Comparison of ENCODE assay signal across 8 cellular contexts in genomic region chr3:133038089-133038730, GRCh38. TPM values are rescaled to one million over a fixed set of nuclear protein-coding genes. Genes with fewer than 3 reads are reported as not detected.
A peak's percentile ranks its signal among the peaks of the same experiment; 100 is the strongest.
DNase-seq lines count a peak whose midpoint lies in the region; ATAC-seq and TF ChIP-seq lines count a peak whose summit lies in the region.

Gene TMEM108, plus strand, starts transcription at chr3:133038391.

- no peak for TF ChIP-seq EP300 in tibial nerve (IDR thresholded peaks at IDR 0.05)

- POLR2A ChIA-PET in naive thymus-derived CD4-positive, alpha-beta T cell (lab: Charles Lee) = no interaction called here

- H3K27me3 Mint-ChIP-seq in activated T-cell treated with anti-CD3 and anti-CD28 coated beads, Interleukin-2, amount 50 U/mL, for 4 hours (ENCODE audit: low read depth) = peaks cover 40% of the 10 kb centered on the region
- H3K27me3 Mint-ChIP-seq in naive thymus-derived CD4-positive, alpha-beta T cell = peaks cover 49 to 71% (median 64%) of the 10 kb centered on the region in 5 donors

- no peak within 1 kb of the TSS for H3K27ac ChIP-seq in naive thymus-derived CD4-positive, alpha-beta T cell (ENCODE audit: low read depth, low read length)
- peak within 1 kb of the TSS in 1 of 4 donors; percentile 29 for H3K27ac ChIP-seq in tibial nerve

- CTCF ChIA-PET in naive thymus-derived CD4-positive, alpha-beta T cell (lab: Charles Lee) = no interaction called here

- H3K27me3 ChIP-seq in naive thymus-derived CD4-positive, alpha-beta T cell (ENCODE audit: control insufficient read depth in 2 of 2, insufficient read depth in 2 of 2, low read length in 2 of 2) = peaks cover 0 to 6% of the 10 kb centered on the region in 2 donors
- H3K27me3 ChIP-seq in tibial nerve = peaks cover 0 to 22% of the 10 kb centered on the region in 2 donors

- H3K9me3 ChIP-seq in naive thymus-derived CD4-positive, alpha-beta T cell (ENCODE audit: control insufficient read depth in 2 of 3, low read length in 3 of 3) = no peaks in the 10 kb centered on the region
- no peaks in the 10 kb centered on the region for H3K9me3 ChIP-seq in tibial nerve

- no peaks in the 10 kb centered on the region for H3K36me3 Mint-ChIP-seq in activated T-cell treated with anti-CD3 and anti-CD28 coated beads, Interleukin-2, amount 50 U/mL, for 4 hours (ENCODE audit: insufficient read depth)
- peaks cover 0 to 5% (median 0%) of the 10 kb centered on the region in 5 donors for H3K36me3 Mint-ChIP-seq in naive thymus-derived CD4-positive, alpha-beta T cell

- H3K4me3 Mint-ChIP-seq in activated T-cell treated with anti-CD3 and anti-CD28 coated beads, Interleukin-2, amount 50 U/mL, for 4 hours = no peak within 1 kb of the TSS
- H3K4me3 Mint-ChIP-seq in naive thymus-derived CD4-positive, alpha-beta T cell = peak within 1 kb of the TSS; percentile 29 to 75 (median 50)

- TF ChIP-seq POLR2A in tibial nerve (IDR thresholded peaks at IDR 0.05) = no peak

- intact Hi-C loops in naive thymus-derived CD4-positive, alpha-beta T cell (cut with micrococcal nuclease) = loop anchor here in 1 of 2 donors (10.0 kb wide), 1 partner anchor 347 kb away; no protein-coding TSS in a partner anchor

- no peak for DNase-seq in activated CD4-positive, CD25-positive, alpha-beta regulatory T cell (lab: John Stamatoyannopoulos, UW)
- peak; percentile 92 for DNase-seq in NCI-H2029 (lab: John Stamatoyannopoulos, UW)
- DNase-seq in activated T-cell treated with anti-CD3 and anti-CD28 coated beads, Interleukin-2, amount 50 U/mL, for 4 hours = no peak
- DNase-seq in fibroblast of villous mesenchyme (ENCODE audit: low read depth) = peak; percentile 19
- DNase-seq in naive thymus-derived CD4-positive, alpha-beta T cell = peak in 1 of 9 donors; percentile 41
- DNase-seq in tibial nerve (ENCODE audit: low spot score in 2 of 2) = peak; percentile 8 to 16

- H3K4me1 Mint-ChIP-seq in activated T-cell treated with anti-CD3 and anti-CD28 coated beads, Interleukin-2, amount 50 U/mL, for 4 hours (ENCODE audit: low read depth) = peaks cover 3% of the 10 kb centered on the region
- H3K4me1 Mint-ChIP-seq in naive thymus-derived CD4-positive, alpha-beta T cell = peaks cover 0 to 15% (median 8%) of the 10 kb centered on the region in 7 donors

- H3K4me3 ChIP-seq in fibroblast of villous mesenchyme (ENCODE audit: low read depth, low read length) (peak within 1 kb of the TSS; percentile 52), tibial nerve (peak within 1 kb of the TSS; percentile 54 to 64 (median 62))
- no peak within 1 kb of the TSS for H3K4me3 ChIP-seq in naive thymus-derived CD4-positive, alpha-beta T cell (ENCODE audit: low read length)

- peak within 1 kb of the TSS in 1 of 9 donors; percentile 55 for H3K27ac Mint-ChIP-seq in naive thymus-derived CD4-positive, alpha-beta T cell

- H3K4me1 ChIP-seq in naive thymus-derived CD4-positive, alpha-beta T cell (ENCODE audit: control insufficient read depth in 2 of 2, insufficient read depth in 2 of 2, low read length in 2 of 2) = no peaks in the 10 kb centered on the region
- H3K4me1 ChIP-seq in tibial nerve = peaks cover 0 to 23% (median 9%) of the 10 kb centered on the region in 4 donors

- 1 to 4% methylated on average over 22 to 38 of the region's 57 CpGs for WGBS in tibial nerve, 2 donors

- peak; percentile 21 to 28 for ATAC-seq in activated CD4-positive, CD25-positive, alpha-beta regulatory T cell treated with anti-CD3 and anti-CD28 coated beads, Interleukin-2, amount 50 U/mL, for 24 hours
- peak; percentile 61 to 62 for ATAC-seq in activated T-cell treated with anti-CD3 and anti-CD28 coated beads, Interleukin-2, amount 50 U/mL, for 4 hours
- no peak for ATAC-seq in naive thymus-derived CD4-positive, alpha-beta T cell
- no peak for ATAC-seq in GM19463 (IDR thresholded peaks at IDR 0.05; ENCODE audit: unreplicated experiment)

- no peak for TF ChIP-seq CTCF in fibroblast of villous mesenchyme (IDR thresholded peaks at IDR 0.05; ENCODE audit: insufficient read depth, low read depth, low read length)
- no peak for TF ChIP-seq CTCF in tibial nerve (IDR thresholded peaks at IDR 0.05)

- no peaks in the 10 kb centered on the region for H3K36me3 ChIP-seq in naive thymus-derived CD4-positive, alpha-beta T cell (ENCODE audit: control insufficient read depth in 2 of 3, insufficient read depth in 3 of 3, low read length in 3 of 3)
- H3K36me3 ChIP-seq in tibial nerve = no peaks in the 10 kb centered on the region

- H3K9me3 Mint-ChIP-seq in activated T-cell treated with anti-CD3 and anti-CD28 coated beads, Interleukin-2, amount 50 U/mL, for 4 hours = no peaks in the 10 kb centered on the region
- H3K9me3 Mint-ChIP-seq in naive thymus-derived CD4-positive, alpha-beta T cell = peaks cover 0 to 7% (median 0%) of the 10 kb centered on the region in 11 donors

RNA-seq across cellular contexts. Expression of gene TMEM108, which starts in this region (rescaled TPM):
- total RNA-seq in activated T-cell treated with anti-CD3 and anti-CD28 coated beads, Interleukin-2, amount 50 U/mL, for 4 hours = not detected
- total RNA-seq in fibroblast of villous mesenchyme = under 0.01 and 0.32 TPM in 2 replicates
- total RNA-seq in naive thymus-derived CD4-positive, alpha-beta T cell = not detected
- polyA plus RNA-seq in naive thymus-derived CD4-positive, alpha-beta T cell = not detected
- total RNA-seq in tibial nerve = 1 to 10 TPM in 1 of 4 donors, under 1 TPM in 1, not detected in 2; 0.21 to 1.5 TPM

Comparison
In these comparisons a context has a peak if more than half of its experiments do, and no peak if none do; other contexts are left out.
1. Peak in ATAC-seq in activated T-cell treated with anti-CD3 and anti-CD28 coated beads, Interleukin-2, amount 50 U/mL, for 4 hours; RNA of the gene not detected or under 1 TPM.
2. Peak in DNase-seq and H3K4me3 ChIP-seq in fibroblast of villous mesenchyme; RNA of the gene not detected or under 1 TPM.
3. ATAC-seq: peak in activated CD4-positive, CD25-positive, alpha-beta regulatory T cell treated with anti-CD3 and anti-CD28 coated beads, Interleukin-2, amount 50 U/mL, for 24 hours (2 of 2); none in naive thymus-derived CD4-positive, alpha-beta T cell (single experiment) and GM19463 (single experiment).
4. DNase-seq: peak in NCI-H2029 (single experiment) and tibial nerve (2 of 2); none in activated CD4-positive, CD25-positive, alpha-beta regulatory T cell (0 of 4) and activated T-cell treated with anti-CD3 and anti-CD28 coated beads, Interleukin-2, amount 50 U/mL, for 4 hours (single experiment).